In genomic region chr10:73879296-73880173, GRCh38 we compare ENCODE assay signal across 8 cellular contexts. TPM values are rescaled to one million over a fixed set of nuclear protein-coding genes. Genes with fewer than 3 reads are reported as not detected.
DNase-seq lines count a peak whose midpoint lies in the region; ATAC-seq and TF ChIP-seq lines count a peak whose summit lies in the region.

No MANE protein-coding gene starts in this region.

- DNase-seq in ACHN = peak; percentile 86
- DNase-seq in NCI-H2227 treated with DMSO at 0.1 percent for 48 hours (lab: John Stamatoyannopoulos, UW) = peak; percentile 63
- peak; percentile 90 for DNase-seq in activated CD4-positive, alpha-beta T cell treated with anti-CD3 and anti-CD28 coated beads for 1 hour
- peak; percentile 95 for DNase-seq in central memory CD4-positive, alpha-beta T cell
- DNase-seq in left lung = peak; percentile 89 to 98
- peak; percentile 91 to 93 for DNase-seq in stimulated activated CD4-positive, alpha-beta T cell treated with anti-CD3 and anti-CD28 coated beads, Interleukin-4, amount 100 ng/mL, for 4 hours

- intact Hi-C loops in left lung (cut with DNase I) = loop anchor here in 1 of 2 donors (2.0 kb wide), 1 partner anchor 31 kb away; no protein-coding TSS in a partner anchor

- peak; percentile 86 to 98 for TF ChIP-seq CTCF in left lung (IDR thresholded peaks at IDR 0.05)

- H3K27me3 ChIP-seq in left lung = no peaks in the 10 kb centered on the region

- H3K27ac ChIP-seq in left lung = no peak overlapping the region

- in situ Hi-C loops in ACHN (cut with HindIII; ENCODE audit: low pct_ligation_motif_present, low pct_unique_long_range_greater_than_20kb, low sequenced_read_pairs) = loop anchor here (25.0 kb wide), 1 partner anchor 208 kb away; no protein-coding TSS in a partner anchor

- peaks cover 3 to 31% of the 10 kb centered on the region in 2 donors for H3K4me1 ChIP-seq in left lung

- no peak overlapping the region for H3K4me3 ChIP-seq in left lung

- ATAC-seq in GM18520 (IDR thresholded peaks at IDR 0.05; ENCODE audit: unreplicated experiment) (peak; percentile 80), HG03039 (IDR thresholded peaks at IDR 0.05; ENCODE audit: unreplicated experiment) (peak; percentile 79), left lung (peak; percentile 91)

- no peaks in the 10 kb centered on the region for H3K9me3 ChIP-seq in left lung

- no peaks in the 10 kb centered on the region for H3K36me3 ChIP-seq in left lung

RNA-seq across cellular contexts. Expression of gene CAMK2G, which starts 5.2 kb away (rescaled TPM):
- total RNA-seq in left lung = 10 to 100 TPM; 28.9 to 36.6 TPM

RNA-seq across cellular contexts. Expression of gene PLAU, which starts 31.4 kb away (rescaled TPM):
- total RNA-seq in left lung = 10 to 100 TPM; 26.6 to 29.0 TPM
